20 cellular contexts compared by ENCODE assay signal in the genomic region with DNA sequence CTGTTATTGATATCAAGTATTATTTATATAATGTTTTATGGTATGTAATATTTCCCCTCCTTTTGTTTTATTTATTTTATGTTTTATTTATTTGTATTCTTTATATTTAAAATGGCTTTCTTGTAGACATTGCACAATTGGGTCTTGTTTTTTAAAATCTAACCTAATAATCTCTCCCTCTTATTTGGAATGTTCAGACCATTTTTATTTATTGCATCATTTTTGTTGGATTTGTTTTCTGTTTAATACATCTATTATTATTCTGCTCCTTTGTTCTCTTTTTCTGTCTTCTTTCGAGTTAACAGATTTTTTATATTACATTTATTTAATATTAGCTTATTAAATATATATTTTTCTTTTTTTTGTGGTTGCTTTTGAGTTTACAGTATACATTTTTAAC. TPM values are rescaled to one million over a fixed set of nuclear protein-coding genes. Genes with fewer than 3 reads are reported as not detected.
DNase-seq lines count a peak whose midpoint lies in the region; ATAC-seq, FAIRE-seq and TF ChIP-seq lines count a peak whose summit lies in the region.
"Had no signal": no experiment of that assay in that cellular context is flagged by ENCODE, and none has a peak within 500 bp of the region (broad histone marks: within the 10 kb centered on the region; RNA-seq: fewer than 3 reads in every experiment).

No MANE protein-coding gene starts in this region.

- H3K9me3 ChIP-seq in K562 (replicated peaks; ENCODE audit: control insufficient read depth, insufficient read depth, low read depth, low read length) (no peaks in the 10 kb centered on the region), pancreas (no peaks in the 10 kb centered on the region), prostate gland (no peaks in the 10 kb centered on the region), endodermal cell (ENCODE audit: control insufficient read depth, low read length) (peaks cover 5% of the 10 kb centered on the region)
- H3K9me3 ChIP-seq: BLaER1 had no signal

- no peak overlapping the region for H3K4me2 ChIP-seq in K562 (ENCODE audit: insufficient read depth, low read length)
- H3K4me2 ChIP-seq: BLaER1, GM23338 had no signal

- no peak for TF ChIP-seq EP300 in K562 (IDR thresholded peaks at IDR 0.05; ENCODE audit: low read length)

- ATAC-seq in K562 (no peak), pancreas (no peak), HG03439 (IDR thresholded peaks at IDR 0.05; ENCODE audit: unreplicated experiment) (no peak)
- ATAC-seq: CD8-positive, alpha-beta T cell; GM12878; GM23338; HCT116 had no signal

- TF ChIP-seq POLR2A in K562 (conservative IDR thresholded peaks at IDR 0.05): no peak
- no peak for TF ChIP-seq POLR2A in prostate gland (IDR thresholded peaks at IDR 0.05)

- no peaks in the 10 kb centered on the region for H3K27me3 Mint-ChIP-seq in endodermal cell (ENCODE audit: insufficient read depth)
- H3K27me3 Mint-ChIP-seq: B cell; CD4-positive, CD25-positive, alpha-beta regulatory T cell had no signal

- H3K27ac ChIP-seq in K562 (ENCODE audit: extremely low read depth, low read depth, low read length) (no peak overlapping the region), pancreas (no peak overlapping the region), prostate gland (no peak overlapping the region), endodermal cell (ENCODE audit: low read depth, low read length) (no peak overlapping the region)
- H3K27ac ChIP-seq: BLaER1, C4-2B had no signal

- H3K36me3 Mint-ChIP-seq in endodermal cell (ENCODE audit: low read depth): peaks cover 2% of the 10 kb centered on the region
- H3K36me3 Mint-ChIP-seq: CD8-positive, alpha-beta T cell had no signal

- TF ChIP-seq CTCF in K562 (IDR thresholded peaks at IDR 0.05 in 2 of 3, conservative IDR thresholded peaks at IDR 0.05 in 1 of 3; ENCODE audit: insufficient read depth in 2 of 3, low read depth in 1 of 3, low read length in 3 of 3) (no peak), pancreas (IDR thresholded peaks at IDR 0.05) (no peak), prostate gland (IDR thresholded peaks at IDR 0.05) (no peak), endodermal cell (conservative IDR thresholded peaks at IDR 0.05) (no peak)

- H3K4me3 ChIP-seq in K562 (no peak overlapping the region), pancreas (no peak overlapping the region), prostate gland (no peak overlapping the region), endodermal cell (ENCODE audit: low read length) (no peak overlapping the region)
- H3K4me3 ChIP-seq: BLaER1, GM12878, GM23338 had no signal

- POLR2A ChIA-PET in K562 (lab: Yijun Ruan, JAX): no interaction called here

- BruUV-seq in K562 (replicated peaks; lab: Mats Ljungman, UMichigan): no TSS peak

- no peak for TF ChIP-seq RAD21 in K562 (CRISPR knock-in tag; conservative IDR thresholded peaks at IDR 0.05 in 1 of 2, IDR thresholded peaks at IDR 0.05 in 1 of 2)

- intact Hi-C loops in K562 (cut with micrococcal nuclease) (no loop called here), pancreas (cut with DNase I) (no loop called here), prostate gland (cut with DNase I) (no loop called here)

- peak; percentile 8 for FAIRE-seq in G401.6 (lab: Jason Lieb, UNC)
- FAIRE-seq in K562 (lab: Jason Lieb, UNC): no peak
- peak; percentile 32 for FAIRE-seq in pancreas (lab: Jason Lieb, UNC)
- FAIRE-seq: GM12878, GM19239 had no signal

- H3K4me1 ChIP-seq in K562 (replicated peaks in 1 of 2; ENCODE audit: control insufficient read depth in 2 of 2, insufficient read depth in 2 of 2, low read length in 2 of 2): no peaks in the 10 kb centered on the region
- H3K4me1 ChIP-seq in pancreas: no peaks in the 10 kb centered on the region
- H3K4me1 ChIP-seq in prostate gland (replicated peaks): no peaks in the 10 kb centered on the region
- no peaks in the 10 kb centered on the region for H3K4me1 ChIP-seq in endodermal cell (ENCODE audit: control insufficient read depth, insufficient read depth, low read length)
- H3K4me1 ChIP-seq: BLaER1 had no signal

- DNase-seq in K562 (ENCODE audit: extremely low read depth in 1 of 4, low spot score in 3 of 4) (no peak), pancreas (no peak), prostate gland (ENCODE audit: low spot score) (no peak), endodermal cell (no peak)
- DNase-seq: Caco-2; CD4-positive, CD25-positive, alpha-beta regulatory T cell; CD8-positive, alpha-beta T cell; DMS153; DND-41; GDM1; H9 had no signal

- CTCF ChIA-PET in K562 (lab: Yijun Ruan, JAX; ENCODE audit: low intra/inter-chr PET ratio): no interaction called here

- H2AFZ ChIP-seq in K562 (ENCODE audit: low read depth, low read length): no peak overlapping the region
- H2AFZ ChIP-seq: GM23338 had no signal

- H3K79me2 ChIP-seq in K562 (ENCODE audit: control insufficient read depth, insufficient read depth, low read length): no peaks in the 10 kb centered on the region

- no peaks in the 10 kb centered on the region for H3K27me3 ChIP-seq in K562 (ENCODE audit: control insufficient read depth in 2 of 2, insufficient read depth in 2 of 2, low read length in 2 of 2)
- H3K27me3 ChIP-seq in pancreas: no peaks in the 10 kb centered on the region
- no peaks in the 10 kb centered on the region for H3K27me3 ChIP-seq in prostate gland (replicated peaks; ENCODE audit: insufficient read depth)
- H3K27me3 ChIP-seq in endodermal cell (ENCODE audit: control insufficient read depth, insufficient read depth, low read length, poor library complexity, severe bottlenecking): no peaks in the 10 kb centered on the region
- H3K27me3 ChIP-seq: BLaER1 had no signal

- H4K20me1 ChIP-seq in K562 (replicated peaks; ENCODE audit: control insufficient read depth, insufficient read depth, low read length): no peaks in the 10 kb centered on the region
- H4K20me1 ChIP-seq: BLaER1 had no signal

- no peak overlapping the region for H3K27ac Mint-ChIP-seq in endodermal cell
- H3K27ac Mint-ChIP-seq: B cell; CD4-positive, CD25-positive, alpha-beta regulatory T cell; CD8-positive, alpha-beta T cell; GM23338; H9 had no signal

- no peaks in the 10 kb centered on the region for H3K4me1 Mint-ChIP-seq in endodermal cell
- H3K4me1 Mint-ChIP-seq: B cell; CD4-positive, CD25-positive, alpha-beta regulatory T cell; GM23338; H9 had no signal

- H3K4me3 Mint-ChIP-seq in endodermal cell: no peak overlapping the region
- H3K4me3 Mint-ChIP-seq: B cell; CD4-positive, CD25-positive, alpha-beta regulatory T cell; CD8-positive, alpha-beta T cell; GM23338; H9 had no signal

- 0% methylated on average over 1 of the region's 1 CpG for WGBS in K562 (ENCODE audit: insufficient coverage, low coverage, missing lambda C conversion rate)
- 52 to 70% methylated on average over 1 of the region's 1 CpG for WGBS in pancreas, 2 donors
- 77% methylated on average over 1 of the region's 1 CpG for WGBS in prostate gland
- no CpG with 5 or more reads among the region's 1 CpG for WGBS in endodermal cell (ENCODE audit: insufficient coverage in 1 of 2, insufficient read length in 1 of 2), 2 experiments

- in situ Hi-C loops in K562 (cut with MboI): no loop called here

- no peaks in the 10 kb centered on the region for H3K9me1 ChIP-seq in K562 (ENCODE audit: control insufficient read depth, insufficient read depth, low read length)

- H3K9ac ChIP-seq in K562 (ENCODE audit: insufficient read depth in 1 of 2, low read depth in 2 of 2, low read length in 2 of 2): no peak overlapping the region
- H3K9ac ChIP-seq in endodermal cell (ENCODE audit: extremely low read depth, low read length, poor library complexity, severe bottlenecking): no peak overlapping the region
- H3K9ac ChIP-seq: BLaER1 had no signal

- peaks cover 11% of the 10 kb centered on the region for H3K9me3 Mint-ChIP-seq in endodermal cell
- H3K9me3 Mint-ChIP-seq: GM23338 had no signal

- H3K36me3 ChIP-seq in K562 (ENCODE audit: control insufficient read depth, insufficient read depth, low read length): no peaks in the 10 kb centered on the region
- H3K36me3 ChIP-seq in pancreas: no peaks in the 10 kb centered on the region
- no peaks in the 10 kb centered on the region for H3K36me3 ChIP-seq in prostate gland
- no peaks in the 10 kb centered on the region for H3K36me3 ChIP-seq in endodermal cell (ENCODE audit: control insufficient read depth, insufficient read depth, low read length)
- H3K36me3 ChIP-seq: BLaER1 had no signal

TF ChIP-seq in K562, 482 proteins besides CTCF, POLR2A, EP300 and RAD21 (continues in another document):
- TF ChIP-seq CEBPG (CRISPR knock-in tag; IDR thresholded peaks at IDR 0.05): no peak
- TF ChIP-seq CEBPG (tag; conservative IDR thresholded peaks at IDR 0.05 in 1 of 2, IDR thresholded peaks at IDR 0.05 in 1 of 2): peak in 1 of 2 experiments; percentile 83; a peak in 2 of 4 replicates

RNA-seq across cellular contexts. Expression of gene SLC35B3, which starts 43.1 kb away (rescaled TPM):
- total RNA-seq in K562 (2011; cell fraction: chromatin; rRNA removed; ENCODE audit: low replicate concordance): 16.2 and 31.7 TPM in 2 replicates
- 13.7 and 14.7 TPM in 2 replicates for total RNA-seq in K562 (2011; cell fraction: nucleolus; rRNA removed)
- total RNA-seq in K562 (2011; cell fraction: nucleoplasm; rRNA removed): 19.8 and 24.1 TPM in 2 replicates
- total RNA-seq in K562 (2014; rRNA removed) (9.2 and 10.7 TPM in 2 replicates), K562 (2014; rRNA removed; fragmentation: Illumina TruSeq; extraction: Trizol) (10.3 and 11.5 TPM in 2 replicates), K562 (2015; rRNA removed; fragmentation: Illumina TruSeq; extraction: Trizol) (11.2 and 12.7 TPM in 2 replicates), K562 (2021) (11.0 and 11.3 TPM in 2 replicates), pancreas (10 to 100 TPM in 4 of 6 donors, 1 to 10 TPM in 2; 8.5 to 12.8 (median 11.8) TPM), prostate gland (10 to 100 TPM; 12.3 to 16.9 TPM), endodermal cell (10 to 100 TPM; 11.4 to 11.9 TPM)
- polyA plus RNA-seq in K562 (2011; rRNA removed) (19.0 and 19.1 TPM in 2 replicates), K562 (2014; fragmentation: Illumina TruSeq; extraction: Trizol) (11.4 and 11.8 TPM in 2 replicates), K562 (2014; fragmentation: Nextera tagmentation; extraction: Ambion mirVana) (1 to 10 TPM; 7.6 to 7.8 TPM), K562 (2014; rRNA removed) (14.0 and 14.5 TPM in 2 replicates), pancreas (10 to 100 TPM in 1 of 2 donors, 1 to 10 TPM in 1; 9.4 to 16.0 TPM)
- polyA plus RNA-seq in K562 (2011; cell fraction: cytosol; rRNA removed): 3.9 and 9.3 TPM in 2 replicates
- polyA plus RNA-seq in K562 (2011; cell fraction: nucleus; rRNA removed): 15.8 and 27.0 TPM in 2 replicates
- polyA plus RNA-seq in K562 (2012): 14.7 and 15.7 TPM in 2 replicates
- polyA minus RNA-seq in K562 (2011; rRNA and poly(A)+ RNA removed): 12.4 and 12.5 TPM in 2 replicates
- 5.7 and 6.5 TPM in 2 replicates for polyA minus RNA-seq in K562 (2011; cell fraction: cytosol; rRNA and poly(A)+ RNA removed)
- 10.4 and 21.8 TPM in 2 replicates for polyA minus RNA-seq in K562 (2011; cell fraction: nucleus; rRNA and poly(A)+ RNA removed)
- 11.5 TPM for polyA plus RNA-seq in endodermal cell (2013, experiment 1 of 2)
- polyA plus RNA-seq in endodermal cell (2013, experiment 2 of 2): 11.3 TPM
